Comparison of ENCODE assay signal across 1 cellular context in genomic region chr15:81194723-81195122, GRCh38.
TF ChIP-seq lines count a peak whose summit lies in the region.

No MANE protein-coding gene starts in this region.

TF ChIP-seq in K562, 482 proteins besides CTCF, POLR2A, EP300 and RAD21:
- no peak for TF ChIP-seq CHD7 (IDR thresholded peaks at IDR 0.05; ENCODE audit: low read depth, low read length)
- TF ChIP-seq SIRT6 (IDR thresholded peaks at IDR 0.05; ENCODE audit: low read depth, low read length): no peak
- TF ChIP-seq ZNF124 (CRISPR knock-in tag; IDR thresholded peaks at IDR 0.05): no peak
- no peak for TF ChIP-seq NR2C1 (IDR thresholded peaks at IDR 0.05)
- no peak for TF ChIP-seq NR2C1 (tag; IDR thresholded peaks at IDR 0.05)
- TF ChIP-seq, protein P1, sequence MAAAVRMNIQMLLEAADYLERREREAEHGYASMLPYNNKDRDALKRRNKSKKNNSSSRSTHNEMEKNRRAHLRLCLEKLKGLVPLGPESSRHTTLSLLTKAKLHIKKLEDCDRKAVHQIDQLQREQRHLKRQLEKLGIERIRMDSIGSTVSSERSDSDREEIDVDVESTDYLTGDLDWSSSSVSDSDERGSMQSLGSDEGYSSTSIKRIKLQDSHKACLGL (CRISPR knock-in tag; IDR thresholded peaks at IDR 0.05; ENCODE audit: borderline replicate concordance, poor library complexity, severe bottlenecking): no peak
- TF ChIP-seq CXXC5 (CRISPR knock-in tag; IDR thresholded peaks at IDR 0.05): no peak
- no peak for TF ChIP-seq ZNF311 (CRISPR knock-in tag; IDR thresholded peaks at IDR 0.05)
- TF ChIP-seq ATF6 (CRISPR knock-in tag; IDR thresholded peaks at IDR 0.05): no peak
- no peak for TF ChIP-seq NCOA4 (IDR thresholded peaks at IDR 0.05; ENCODE audit: partially characterized antibody)
- TF ChIP-seq PCBP1 (IDR thresholded peaks at IDR 0.05; ENCODE audit: low read depth, low read length, poor library complexity, severe bottlenecking): no peak
- no peak for TF ChIP-seq MCM5 (IDR thresholded peaks at IDR 0.05; ENCODE audit: low read depth)
- TF ChIP-seq RBM14 (IDR thresholded peaks at IDR 0.05; ENCODE audit: borderline replicate concordance, insufficient read depth, low read depth, low read length): no peak
- TF ChIP-seq U2AF2 (optimal IDR thresholded peaks at IDR 0.05; ENCODE audit: low read depth, low read length): no peak
